In genomic region chr11:66478823-66479740, GRCh38 we compare ENCODE assay signal across 8 cellular contexts. TPM values are rescaled to one million over a fixed set of nuclear protein-coding genes. Genes with fewer than 3 reads are reported as not detected.
DNase-seq lines count a peak whose midpoint lies in the region; ATAC-seq and TF ChIP-seq lines count a peak whose summit lies in the region.

No MANE protein-coding gene starts in this region.

- peak; percentile 58 to 77 (median 66) for TF ChIP-seq CTCF in upper lobe of left lung (IDR thresholded peaks at IDR 0.05)

- peaks cover 3% of the 10 kb centered on the region for H3K36me3 Mint-ChIP-seq in T-helper 2 cell treated with Interferon-gamma antibody and Interleukin-4, amounts not matched to agents 5 μg/mL and 100 μg/mL, for 36 hours (ENCODE audit: low read depth)

- H3K4me1 ChIP-seq in HUES48 (ENCODE audit: control insufficient read depth, insufficient read depth, low read length) = no peaks in the 10 kb centered on the region
- peaks cover 17% of the 10 kb centered on the region for H3K4me1 ChIP-seq in effector memory CD4-positive, alpha-beta T cell (ENCODE audit: control insufficient read depth, insufficient read depth, low read length, poor library complexity, severe bottlenecking)
- no peaks in the 10 kb centered on the region for H3K4me1 ChIP-seq in mesodermal cell (ENCODE audit: control insufficient read depth, insufficient read depth, low read length, poor library complexity, severe bottlenecking)
- peaks cover 12 to 23% (median 17%) of the 10 kb centered on the region in 4 donors for H3K4me1 ChIP-seq in upper lobe of left lung

- 14 to 28% methylated on average over 10 to 14 of the region's 22 CpGs for WGBS in mesodermal cell (ENCODE audit: insufficient coverage in 2 of 2), 2 experiments
- 16 to 19% methylated on average over 12 to 21 of the region's 22 CpGs for WGBS in upper lobe of left lung, 2 donors

- peak overlapping the region; percentile 88 for H3K4me3 Mint-ChIP-seq in T-helper 2 cell treated with Interferon-gamma antibody and Interleukin-4, amounts not matched to agents 5 μg/mL and 100 μg/mL, for 36 hours

- no peaks in the 10 kb centered on the region for H3K9me3 Mint-ChIP-seq in T-helper 2 cell treated with Interferon-gamma antibody and Interleukin-4, amounts not matched to agents 5 μg/mL and 100 μg/mL, for 36 hours

- no peak for TF ChIP-seq POLR2A in upper lobe of left lung (IDR thresholded peaks at IDR 0.05)

- H3K9me3 ChIP-seq in HUES48 (ENCODE audit: control insufficient read depth, insufficient read depth, low read length) = no peaks in the 10 kb centered on the region
- no peaks in the 10 kb centered on the region for H3K9me3 ChIP-seq in effector memory CD4-positive, alpha-beta T cell (ENCODE audit: control insufficient read depth, low read length)
- no peaks in the 10 kb centered on the region for H3K9me3 ChIP-seq in mesodermal cell (ENCODE audit: control insufficient read depth, low read length)
- no peaks in the 10 kb centered on the region for H3K9me3 ChIP-seq in upper lobe of left lung

- H3K27me3 Mint-ChIP-seq in T-helper 2 cell treated with Interferon-gamma antibody and Interleukin-4, amounts not matched to agents 5 μg/mL and 100 μg/mL, for 36 hours (ENCODE audit: low read depth) = no peaks in the 10 kb centered on the region

- H3K27me3 ChIP-seq in HUES48 (ENCODE audit: control insufficient read depth, insufficient read depth, low read length) (no peaks in the 10 kb centered on the region), upper lobe of left lung (no peaks in the 10 kb centered on the region)
- no peaks in the 10 kb centered on the region for H3K27me3 ChIP-seq in effector memory CD4-positive, alpha-beta T cell (replicated peaks; ENCODE audit: control insufficient read depth, insufficient read depth, low read length, poor library complexity, severe bottlenecking)

- TF ChIP-seq EP300 in upper lobe of left lung (IDR thresholded peaks at IDR 0.05) = no peak

- peaks cover 23% of the 10 kb centered on the region for H3K4me1 Mint-ChIP-seq in T-helper 2 cell treated with Interferon-gamma antibody and Interleukin-4, amounts not matched to agents 5 μg/mL and 100 μg/mL, for 36 hours (ENCODE audit: low read depth)

- H3K27ac ChIP-seq in HUES48 (ENCODE audit: low read depth, low read length) (peak overlapping the region; percentile 96), mesodermal cell (ENCODE audit: low read depth, low read length, severe bottlenecking) (peak overlapping the region; percentile 89), upper lobe of left lung (peak overlapping the region; percentile 85 to 94 (median 92))
- H3K27ac ChIP-seq in effector memory CD4-positive, alpha-beta T cell (ENCODE audit: insufficient read depth, low read length, poor library complexity, severe bottlenecking) = peak overlapping the region; percentile 77

- H3K27ac Mint-ChIP-seq in T-helper 2 cell treated with Interferon-gamma antibody and Interleukin-4, amounts not matched to agents 5 μg/mL and 100 μg/mL, for 36 hours = peak overlapping the region; percentile 88

- DNase-seq in DMS79 treated with DMSO at 0.1 percent for 48 hours (lab: John Stamatoyannopoulos, UW) (peak; percentile 21), upper lobe of left lung (peak in 1 of 2 donors; percentile 53), GF-D8 (lab: John Stamatoyannopoulos, UW) (no peak)
- no peak for DNase-seq in T-helper 2 cell treated with Interferon-gamma antibody and Interleukin-4, amounts not matched to agents 5 μg/mL and 100 μg/mL, for 36 hours (ENCODE audit: low spot score)
- no peak for DNase-seq in effector memory CD4-positive, alpha-beta T cell

- H3K36me3 ChIP-seq in HUES48 (ENCODE audit: control insufficient read depth, insufficient read depth, low read length) (peaks cover 19% of the 10 kb centered on the region), mesodermal cell (ENCODE audit: control insufficient read depth, insufficient read depth, low read length) (peaks cover 17% of the 10 kb centered on the region), upper lobe of left lung (peaks cover 0 to 28% (median 7%) of the 10 kb centered on the region in 4 donors)
- H3K36me3 ChIP-seq in effector memory CD4-positive, alpha-beta T cell (ENCODE audit: control insufficient read depth, insufficient read depth, low read length) = no peaks in the 10 kb centered on the region

- peak overlapping the region; percentile 90 for H3K9ac ChIP-seq in HUES48 (ENCODE audit: low read depth, low read length)

- ATAC-seq in upper lobe of left lung (ENCODE audit: low FRiP score in 2 of 2) (peak; percentile 52 to 60), GM19397 (IDR thresholded peaks at IDR 0.05; ENCODE audit: unreplicated experiment) (no peak)

- H3K4me3 ChIP-seq in HUES48 (ENCODE audit: low read depth, low read length) (peak overlapping the region; percentile 91), mesodermal cell (ENCODE audit: extremely low read depth, insufficient read depth, low read length, poor library complexity, severe bottlenecking) (peak overlapping the region; percentile 77), upper lobe of left lung (peak overlapping the region; percentile 50 to 74 (median 62))
- peak overlapping the region; percentile 76 for H3K4me3 ChIP-seq in effector memory CD4-positive, alpha-beta T cell (ENCODE audit: insufficient read depth, low read depth, low read length, poor library complexity, severe bottlenecking)

RNA-seq across cellular contexts. Expression of gene DPP3, which starts 1.2 kb away (rescaled TPM):
- polyA plus RNA-seq in mesodermal cell (2013, experiment 1 of 2) = 30.5 TPM
- 31.6 TPM for polyA plus RNA-seq in mesodermal cell (2013, experiment 2 of 2)
- 10 to 100 TPM; 19.3 to 79.6 (median 44.9) TPM for total RNA-seq in upper lobe of left lung

RNA-seq across cellular contexts. Expression of gene PELI3, which starts 12.4 kb away (rescaled TPM):
- polyA plus RNA-seq in mesodermal cell (2013, experiment 1 of 2) = 3.6 TPM
- 4.0 TPM for polyA plus RNA-seq in mesodermal cell (2013, experiment 2 of 2)
- total RNA-seq in upper lobe of left lung = 10 to 100 TPM; 14.9 to 19.6 (median 16.9) TPM

RNA-seq across cellular contexts. Expression of gene BBS1, which starts 31.4 kb away (rescaled TPM):
- 20.1 TPM for polyA plus RNA-seq in mesodermal cell (2013, experiment 1 of 2)
- 23.2 TPM for polyA plus RNA-seq in mesodermal cell (2013, experiment 2 of 2)
- 100 to 1,000 TPM in 1 of 6 donors, 10 to 100 TPM in 5; 26.0 to 145 (median 44.8) TPM for total RNA-seq in upper lobe of left lung

RNA-seq across cellular contexts. Expression of gene MRPL11, which starts 40.4 kb away (rescaled TPM):
- polyA plus RNA-seq in mesodermal cell (2013, experiment 1 of 2) = 62.9 TPM
- 55.4 TPM for polyA plus RNA-seq in mesodermal cell (2013, experiment 2 of 2)
- total RNA-seq in upper lobe of left lung = 10 to 100 TPM; 25.3 to 44.8 (median 33.0) TPM

RNA-seq across cellular contexts. Expression of gene NPAS4, which starts 58.2 kb away (rescaled TPM):
- 0.18 TPM for polyA plus RNA-seq in mesodermal cell (2013, experiment 1 of 2)
- polyA plus RNA-seq in mesodermal cell (2013, experiment 2 of 2) = 0.86 TPM
- total RNA-seq in upper lobe of left lung = not detected
